Comparison of ENCODE assay signal across 27 cellular contexts in the genomic region with DNA sequence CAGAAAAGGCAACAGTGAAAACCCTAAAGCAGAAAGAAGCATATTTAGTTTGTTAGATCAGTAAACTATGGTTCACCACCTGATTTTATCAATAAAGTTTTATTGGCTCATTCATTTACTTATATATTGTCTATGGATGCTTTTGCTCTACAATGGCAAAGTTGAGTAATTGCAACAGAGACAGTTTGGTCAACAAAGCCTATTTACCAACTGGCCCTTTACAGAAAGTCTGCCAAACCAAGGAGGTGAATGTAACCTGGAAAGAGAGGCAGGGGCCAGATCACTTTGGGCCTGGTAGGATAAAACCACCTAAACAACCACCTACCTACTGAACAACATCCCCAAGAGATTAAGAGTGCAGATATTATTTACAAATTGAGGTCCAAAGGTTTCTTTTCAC. TPM values are rescaled to one million over a fixed set of nuclear protein-coding genes. Genes with fewer than 3 reads are reported as not detected.
DNase-seq lines count a peak whose midpoint lies in the region; ATAC-seq, FAIRE-seq and TF ChIP-seq lines count a peak whose summit lies in the region.
"Had no signal": no experiment of that assay in that cellular context is flagged by ENCODE, and none has a peak within 500 bp of the region (broad histone marks: within the 10 kb centered on the region; RNA-seq: fewer than 3 reads in every experiment).

No MANE protein-coding gene starts in this region.

- no peak for FAIRE-seq in GM12878 (lab: Jason Lieb, UNC)
- FAIRE-seq: A549, GM12892, GM19239, H1 had no signal

- no peaks in the 10 kb centered on the region for H3K79me1 ChIP-seq in mesendoderm (ENCODE audit: low read length)

- CTCF ChIA-PET in GM12878 (lab: Yijun Ruan, JAX), result no interaction called here

- H3K79me2 ChIP-seq in GM12878 (ENCODE audit: control insufficient read depth, insufficient read depth, low read length), result no peaks in the 10 kb centered on the region
- H3K79me2 ChIP-seq in mesendoderm (ENCODE audit: control insufficient read depth, insufficient read depth, low read length), result no peaks in the 10 kb centered on the region
- no peaks in the 10 kb centered on the region for H3K79me2 ChIP-seq in hepatocyte

- intact Hi-C loops in GM12878 (cut with micrococcal nuclease; ENCODE audit: unreplicated experiment), result no loop called here
- intact Hi-C loops in right lobe of liver (cut with DNase I), result no loop called here

- POLR2A ChIA-PET in GM12878 (lab: Charles Lee), result no interaction called here

- H3K9me3 ChIP-seq in GM12878 (replicated peaks; ENCODE audit: control insufficient read depth, insufficient read depth, low read length), result no peaks in the 10 kb centered on the region
- no peaks in the 10 kb centered on the region for H3K9me3 ChIP-seq in right lobe of liver
- H3K9me3 ChIP-seq in hepatocyte (ENCODE audit: low read depth), result no peaks in the 10 kb centered on the region
- H3K9me3 ChIP-seq: A549; BE2C; BLaER1 treated with 17β-estradiol and CSF1 and Interleukin-3, amounts not matched to agents 10 nM and 100 nM had no signal

- H3K36me3 ChIP-seq in GM12878 (ENCODE audit: control insufficient read depth in 2 of 2, insufficient read depth in 2 of 2, low read length in 1 of 2) (no peaks in the 10 kb centered on the region), right lobe of liver (no peaks in the 10 kb centered on the region), mesendoderm (ENCODE audit: control insufficient read depth, insufficient read depth, low read length) (no peaks in the 10 kb centered on the region), hepatocyte (replicated peaks; ENCODE audit: insufficient read depth, low read depth) (no peaks in the 10 kb centered on the region)
- H3K36me3 ChIP-seq: BE2C; BLaER1 treated with 17β-estradiol and CSF1 and Interleukin-3, amounts not matched to agents 10 nM and 100 nM had no signal

- ATAC-seq in GM12878 (no peak), left lobe of liver (peak; percentile 75), right lobe of liver (peak; percentile 56 to 84 (median 69))
- ATAC-seq: A549 had no signal

- no peak overlapping the region for H2BK120ac ChIP-seq in mesendoderm (ENCODE audit: low read depth, low read length)

- no peak overlapping the region for H3K4me3 ChIP-seq in GM12878
- H3K4me3 ChIP-seq in right lobe of liver, result no peak overlapping the region
- no peak overlapping the region for H3K4me3 ChIP-seq in mesendoderm (ENCODE audit: low read length)
- no peak overlapping the region for H3K4me3 ChIP-seq in hepatocyte
- H3K4me3 ChIP-seq: A549; BLaER1 treated with 17β-estradiol and CSF1 and Interleukin-3, amounts not matched to agents 10 nM and 100 nM; GM23248 had no signal

- H3K27me3 ChIP-seq in GM12878 (replicated peaks in 1 of 2; ENCODE audit: control insufficient read depth in 2 of 2, insufficient read depth in 2 of 2, low read length in 1 of 2), result peaks cover 0 to 3% of the 10 kb centered on the region in 2 experiments; a peak in 3 of 4 replicates
- H3K27me3 ChIP-seq in right lobe of liver, result no peaks in the 10 kb centered on the region
- no peaks in the 10 kb centered on the region for H3K27me3 ChIP-seq in mesendoderm (ENCODE audit: insufficient read depth, low read length, poor library complexity)
- no peaks in the 10 kb centered on the region for H3K27me3 ChIP-seq in hepatocyte
- H3K27me3 ChIP-seq: BE2C; BLaER1 treated with 17β-estradiol and CSF1 and Interleukin-3, amounts not matched to agents 10 nM and 100 nM had no signal

- H3K23ac ChIP-seq in mesendoderm (ENCODE audit: low read length), result no peak overlapping the region

- TF ChIP-seq POLR2A in GM12878 (IDR thresholded peaks at IDR 0.05; ENCODE audit: low read depth, low read length) (no peak), right lobe of liver (IDR thresholded peaks at IDR 0.05) (no peak)

- no peak for TF ChIP-seq EP300 in GM12878 (IDR thresholded peaks at IDR 0.05; ENCODE audit: borderline replicate concordance in 1 of 2, control insufficient read depth in 1 of 2, low read depth in 2 of 2, low read length in 2 of 2)

- no peak overlapping the region for H3K18ac ChIP-seq in mesendoderm (ENCODE audit: low read length)

- no peak for TF ChIP-seq RAD21 in GM12878 (IDR thresholded peaks at IDR 0.05; ENCODE audit: insufficient read depth, low read depth, low read length)

- H3K9ac ChIP-seq in GM12878 (ENCODE audit: control insufficient read depth, insufficient read depth, low read length), result no peak overlapping the region
- H3K9ac ChIP-seq in mesendoderm (ENCODE audit: low read length), result no peak overlapping the region
- H3K9ac ChIP-seq: BLaER1 treated with 17β-estradiol and CSF1 and Interleukin-3, amounts not matched to agents 10 nM and 100 nM; GM23248 had no signal

- H3K9me2 ChIP-seq in hepatocyte (replicated peaks; ENCODE audit: insufficient read depth), result no peaks in the 10 kb centered on the region

- H4K8ac ChIP-seq in mesendoderm (ENCODE audit: low read depth, low read length), result no peak overlapping the region

- no peak overlapping the region for H3K56ac ChIP-seq in mesendoderm (ENCODE audit: low read length)

- H3K4me1 ChIP-seq in GM12878 (ENCODE audit: control insufficient read depth, insufficient read depth, low read length) (no peaks in the 10 kb centered on the region), right lobe of liver (peaks cover 0 to 28% (median 7%) of the 10 kb centered on the region in 4 donors), mesendoderm (ENCODE audit: control insufficient read depth, low read depth, low read length) (no peaks in the 10 kb centered on the region), hepatocyte (ENCODE audit: insufficient read depth) (no peaks in the 10 kb centered on the region)
- H3K4me1 ChIP-seq: A549, BE2C had no signal

- H2AK5ac ChIP-seq in mesendoderm (ENCODE audit: low read length), result no peak overlapping the region

- H2BK5ac ChIP-seq in mesendoderm (ENCODE audit: low read length), result no peak overlapping the region

- in situ Hi-C loops in GM12878 (cut with MboI), result no loop called here

- H3K27ac ChIP-seq in 22Rv1 (peak overlapping the region; percentile 50), GM12878 (ENCODE audit: control insufficient read depth, insufficient read depth) (no peak overlapping the region), right lobe of liver (no peak overlapping the region), mesendoderm (ENCODE audit: low read depth, low read length) (no peak overlapping the region), hepatocyte (no peak overlapping the region)
- H3K27ac ChIP-seq: A549; BLaER1 treated with 17β-estradiol and CSF1 and Interleukin-3, amounts not matched to agents 10 nM and 100 nM; GM23248 had no signal

- BruUV-seq in GM12878 (replicated peaks; lab: Mats Ljungman, UMichigan), result no TSS peak

- no peak overlapping the region for H3K4ac ChIP-seq in mesendoderm (ENCODE audit: low read depth, low read length)

- no peak overlapping the region for H4K5ac ChIP-seq in mesendoderm (ENCODE audit: low read length)

- DNase-seq in GM12878 (ENCODE audit: low read depth, low spot score) (no peak), left lobe of liver (ENCODE audit: low spot score) (no peak), right lobe of liver (no peak), mesendoderm (no peak), NCI-H1436 treated with DMSO at 0.1 percent for 48 hours (lab: John Stamatoyannopoulos, UW) (no peak), hepatocyte (ENCODE audit: low spot score) (no peak)
- DNase-seq: 8988T; ACHN; AML-193; BE2C; Calu3; CD4-positive, alpha-beta memory T cell; COR-L47; DMS53; DMS79 treated with DMSO at 0.1 percent for 48 hours; GF-D8; GM23248; H7; HCEC 1CT had no signal

- H2AFZ ChIP-seq in GM12878 (ENCODE audit: control insufficient read depth, low read depth, low read length) (no peak overlapping the region), hepatocyte (no peak overlapping the region)
- H2AFZ ChIP-seq: GM23248 had no signal

- no peak overlapping the region for H2BK15ac ChIP-seq in mesendoderm (replicated peaks; ENCODE audit: low read depth)

- H4K20me1 ChIP-seq in GM12878 (ENCODE audit: control insufficient read depth, insufficient read depth) (no peaks in the 10 kb centered on the region), hepatocyte (ENCODE audit: insufficient read depth, poor library complexity, severe bottlenecking) (no peaks in the 10 kb centered on the region)
- H4K20me1 ChIP-seq: BLaER1 treated with 17β-estradiol and CSF1 and Interleukin-3, amounts not matched to agents 10 nM and 100 nM had no signal

- no peak overlapping the region for H3K4me2 ChIP-seq in GM12878 (ENCODE audit: control insufficient read depth, insufficient read depth)
- no peak overlapping the region for H3K4me2 ChIP-seq in mesendoderm (ENCODE audit: low read length)
- H3K4me2 ChIP-seq in hepatocyte, result no peak overlapping the region
- H3K4me2 ChIP-seq: A549; BLaER1 treated with 17β-estradiol and CSF1 and Interleukin-3, amounts not matched to agents 10 nM and 100 nM had no signal

- TF ChIP-seq CTCF in 22Rv1 (IDR thresholded peaks at IDR 0.05) (no peak), GM12878 (IDR thresholded peaks at IDR 0.05 in 2 of 3, conservative IDR thresholded peaks at IDR 0.05 in 1 of 3; ENCODE audit: control insufficient read depth in 2 of 3, extremely low read depth in 1 of 3, insufficient read depth in 1 of 3, low read depth in 3 of 3, low read length in 3 of 3) (no peak), right lobe of liver (IDR thresholded peaks at IDR 0.05) (no peak), hepatocyte (IDR thresholded peaks at IDR 0.05; ENCODE audit: poor library complexity) (no peak)

- RAD21 ChIA-PET in GM12878 (lab: Charles Lee; ENCODE audit: unreplicated experiment), result no interaction called here

- SMC1A ChIA-PET in GM12878 (lab: Charles Lee; ENCODE audit: uncharacterized antibody, unreplicated experiment), result no interaction called here

RNA-seq across cellular contexts. Expression of a gene that starts 19.4 kb away (rescaled TPM):
- total RNA-seq in GM12878 (2013; cell fraction: nucleolus; rRNA removed), result 7.0 and 7.2 TPM in 2 replicates
- total RNA-seq in GM12878 (2014; rRNA removed) (5.2 and 6.7 TPM in 2 replicates), GM12878 (2014; rRNA removed; fragmentation: Illumina TruSeq; extraction: Trizol) (5.5 and 5.6 TPM in 2 replicates), GM12878 (2021) (5.5 and 7.3 TPM in 2 replicates), left lobe of liver (6.0 TPM), right lobe of liver (1 to 10 TPM; 4.3 to 9.3 (median 7.0) TPM), hepatocyte (20.8 and 23.4 TPM in 2 replicates)
- 3.0 TPM for polyA plus RNA-seq in GM12878 (2011; ENCODE audit: low read depth)
- polyA plus RNA-seq in GM12878 (2011; rRNA removed) (6.6 and 7.0 TPM in 2 replicates), GM12878 (2014; fragmentation: Illumina TruSeq; extraction: Trizol) (5.9 and 6.0 TPM in 2 replicates), GM12878 (2014; fragmentation: Nextera tagmentation; extraction: Ambion mirVana) (1 to 10 TPM; 1.5 to 2.2 TPM), GM12878 (2014; rRNA removed) (5.1 and 6.5 TPM in 2 replicates), GM12878 (2016; fragmentation: Nextera tagmentation; extraction: Ambion mirVana) (1 to 10 TPM; 6.3 to 7.1 TPM), hepatocyte (15.7 and 16.9 TPM in 2 replicates)
- polyA plus RNA-seq in GM12878 (2011; cell fraction: cytosol; rRNA removed), result 4.0 and 4.3 TPM in 2 replicates
- polyA plus RNA-seq in GM12878 (2011; cell fraction: nucleus; rRNA removed), result 2.6 and 3.6 TPM in 2 replicates
- 3.1 and 4.0 TPM in 2 replicates for polyA plus RNA-seq in GM12878 (2012)
- 3.3 and 3.8 TPM in 2 replicates for polyA minus RNA-seq in GM12878 (2011; rRNA and poly(A)+ RNA removed)
- 1.1 and 1.6 TPM in 2 replicates for polyA minus RNA-seq in GM12878 (2011; cell fraction: cytosol; rRNA and poly(A)+ RNA removed)
- 2.7 and 4.7 TPM in 2 replicates for polyA minus RNA-seq in GM12878 (2011; cell fraction: nucleus; rRNA and poly(A)+ RNA removed)
- polyA plus RNA-seq in mesendoderm (2013, experiment 1 of 2), result 11.7 TPM
- 11.8 TPM for polyA plus RNA-seq in mesendoderm (2013, experiment 2 of 2)

RNA-seq across cellular contexts. Expression of a gene that starts 47.0 kb away (rescaled TPM):
- total RNA-seq in GM12878 (2013; cell fraction: nucleolus; rRNA removed), result not detected in 2 replicates
- total RNA-seq in GM12878 (2014; rRNA removed), result not detected in 2 replicates
- not detected in 2 replicates for total RNA-seq in GM12878 (2014; rRNA removed; fragmentation: Illumina TruSeq; extraction: Trizol)
- 0.05 TPM in 1 of 2 replicates, not detected in the other for total RNA-seq in GM12878 (2021)
- not detected for polyA plus RNA-seq in GM12878 (2011; ENCODE audit: low read depth)
- polyA plus RNA-seq in GM12878 (2011; rRNA removed), result 0.01 TPM in 1 of 2 replicates, not detected in the other
- polyA plus RNA-seq in GM12878 (2011; cell fraction: cytosol; rRNA removed), result not detected in 2 replicates
- polyA plus RNA-seq in GM12878 (2011; cell fraction: nucleus; rRNA removed), result 0.09 and 0.12 TPM in 2 replicates
- not detected in 2 replicates for polyA plus RNA-seq in GM12878 (2012)
- polyA plus RNA-seq in GM12878 (2014; fragmentation: Illumina TruSeq; extraction: Trizol), result not detected in 2 replicates
- polyA plus RNA-seq in GM12878 (2014; fragmentation: Nextera tagmentation; extraction: Ambion mirVana), result not detected
- polyA plus RNA-seq in GM12878 (2014; rRNA removed), result not detected in 2 replicates
- not detected for polyA plus RNA-seq in GM12878 (2016; fragmentation: Nextera tagmentation; extraction: Ambion mirVana)
- not detected in 2 replicates for polyA minus RNA-seq in GM12878 (2011; rRNA and poly(A)+ RNA removed)
- not detected in 2 replicates for polyA minus RNA-seq in GM12878 (2011; cell fraction: cytosol; rRNA and poly(A)+ RNA removed)
- polyA minus RNA-seq in GM12878 (2011; cell fraction: nucleus; rRNA and poly(A)+ RNA removed), result not detected in 2 replicates
- total RNA-seq in left lobe of liver, result not detected
- total RNA-seq in right lobe of liver, result not detected
- 0.31 TPM for polyA plus RNA-seq in mesendoderm (2013, experiment 1 of 2)
- 0.39 TPM for polyA plus RNA-seq in mesendoderm (2013, experiment 2 of 2)
- 0.30 and 0.52 TPM in 2 replicates for total RNA-seq in hepatocyte
- not detected in 2 replicates for polyA plus RNA-seq in hepatocyte
- total RNA-seq: CD4-positive, alpha-beta memory T cell; Daoy; G401; GM23248 had no signal
- polyA plus RNA-seq: A549; CD4-positive, alpha-beta memory T cell; GM23248 had no signal
